In genomic region chr6:161128680-161129196, GRCh38 we compare ENCODE assay signal across 1 cellular context.
TF ChIP-seq lines count a peak whose summit lies in the region.

No MANE protein-coding gene starts in this region.

TF ChIP-seq in GM23338, 12 proteins besides CTCF, POLR2A, EP300 and RAD21 (continued from another document):
- TF ChIP-seq ZNF462 (CRISPR knock-in tag; IDR thresholded peaks at IDR 0.05) (no peak), POLR2AphosphoS5 (IDR thresholded peaks at IDR 0.05; ENCODE audit: low read depth) (no peak), JUNB (IDR thresholded peaks at IDR 0.05; ENCODE audit: unreplicated experiment) (no peak)
- TF ChIP-seq, protein P1, sequence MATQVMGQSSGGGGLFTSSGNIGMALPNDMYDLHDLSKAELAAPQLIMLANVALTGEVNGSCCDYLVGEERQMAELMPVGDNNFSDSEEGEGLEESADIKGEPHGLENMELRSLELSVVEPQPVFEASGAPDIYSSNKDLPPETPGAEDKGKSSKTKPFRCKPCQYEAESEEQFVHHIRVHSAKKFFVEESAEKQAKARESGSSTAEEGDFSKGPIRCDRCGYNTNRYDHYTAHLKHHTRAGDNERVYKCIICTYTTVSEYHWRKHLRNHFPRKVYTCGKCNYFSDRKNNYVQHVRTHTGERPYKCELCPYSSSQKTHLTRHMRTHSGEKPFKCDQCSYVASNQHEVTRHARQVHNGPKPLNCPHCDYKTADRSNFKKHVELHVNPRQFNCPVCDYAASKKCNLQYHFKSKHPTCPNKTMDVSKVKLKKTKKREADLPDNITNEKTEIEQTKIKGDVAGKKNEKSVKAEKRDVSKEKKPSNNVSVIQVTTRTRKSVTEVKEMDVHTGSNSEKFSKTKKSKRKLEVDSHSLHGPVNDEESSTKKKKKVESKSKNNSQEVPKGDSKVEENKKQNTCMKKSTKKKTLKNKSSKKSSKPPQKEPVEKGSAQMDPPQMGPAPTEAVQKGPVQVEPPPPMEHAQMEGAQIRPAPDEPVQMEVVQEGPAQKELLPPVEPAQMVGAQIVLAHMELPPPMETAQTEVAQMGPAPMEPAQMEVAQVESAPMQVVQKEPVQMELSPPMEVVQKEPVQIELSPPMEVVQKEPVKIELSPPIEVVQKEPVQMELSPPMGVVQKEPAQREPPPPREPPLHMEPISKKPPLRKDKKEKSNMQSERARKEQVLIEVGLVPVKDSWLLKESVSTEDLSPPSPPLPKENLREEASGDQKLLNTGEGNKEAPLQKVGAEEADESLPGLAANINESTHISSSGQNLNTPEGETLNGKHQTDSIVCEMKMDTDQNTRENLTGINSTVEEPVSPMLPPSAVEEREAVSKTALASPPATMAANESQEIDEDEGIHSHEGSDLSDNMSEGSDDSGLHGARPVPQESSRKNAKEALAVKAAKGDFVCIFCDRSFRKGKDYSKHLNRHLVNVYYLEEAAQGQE (IDR thresholded peaks at IDR 0.05; ENCODE audit: unreplicated experiment): no peak
